ENCODE assay signal across 10 cellular contexts in the genomic region with DNA sequence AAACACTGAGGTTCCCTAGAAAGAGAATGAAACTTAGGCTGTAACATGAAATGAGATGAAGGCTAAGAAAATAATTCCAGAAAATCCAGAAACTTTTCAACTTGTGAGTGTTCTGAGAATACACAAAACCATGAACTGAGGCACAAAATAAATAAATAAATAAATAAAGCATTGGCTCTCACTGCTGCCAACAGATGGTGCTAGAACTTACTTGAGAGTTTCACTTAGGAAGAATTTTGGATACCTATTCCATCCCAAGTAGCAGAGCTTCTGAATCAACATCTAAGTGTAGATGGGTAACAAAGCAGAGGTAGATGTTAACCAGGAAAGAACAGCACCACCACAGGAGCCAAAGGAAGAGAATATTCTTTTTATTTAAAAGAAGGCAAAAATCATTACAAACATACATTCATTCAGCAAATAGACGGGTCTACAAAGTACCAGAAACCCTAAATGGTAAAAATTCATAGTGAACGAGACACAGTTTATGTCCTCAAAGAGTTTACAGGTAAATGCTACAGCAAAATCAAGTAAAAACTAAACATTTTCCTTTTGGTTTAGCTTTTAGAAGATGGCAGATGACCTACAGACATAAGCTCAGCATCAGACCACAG. TPM values are rescaled to one million over a fixed set of nuclear protein-coding genes. Genes with fewer than 3 reads are reported as not detected.
DNase-seq lines count a peak whose midpoint lies in the region; ATAC-seq, FAIRE-seq and TF ChIP-seq lines count a peak whose summit lies in the region.
"Had no signal": no experiment of that assay in that cellular context is flagged by ENCODE, and none has a peak within 500 bp of the region (broad histone marks: within the 10 kb centered on the region; RNA-seq: fewer than 3 reads in every experiment).

No MANE protein-coding gene starts in this region.

- H3K4me3 Mint-ChIP-seq in mesothelial cell of epicardium = no peak overlapping the region
- H3K4me3 Mint-ChIP-seq: T-helper 1 cell treated with Interleukin-12 subunit alpha and Interleukin-12 subunit beta and Interleukin-4 antibody, amounts not matched to agents 30 μg/mL and 1 μg/mL, for 36 hours had no signal

- POLR2A ChIA-PET in GM12878 (lab: Charles Lee) = interaction anchor here (1.0 to 3.9 kb wide), 9 partner anchors 9 to 86 kb away, joined by 3 to 48 read pairs (median 6); partner anchors contain the start of gene EPS8

- peak; percentile 37; the same call in 1 of the 2 replicates for TF ChIP-seq RAD21 in GM12878 (IDR thresholded peaks at IDR 0.05; ENCODE audit: insufficient read depth, low read depth, low read length)

- H3K79me2 ChIP-seq in Karpas-422 (ENCODE audit: low read length) (no peaks in the 10 kb centered on the region), GM12878 (ENCODE audit: control insufficient read depth, insufficient read depth, low read length) (no peaks in the 10 kb centered on the region)

- no peaks in the 10 kb centered on the region for H3K4me1 ChIP-seq in Karpas-422 (ENCODE audit: low read length)
- no peaks in the 10 kb centered on the region for H3K4me1 ChIP-seq in GM12878 (ENCODE audit: control insufficient read depth, insufficient read depth, low read length)

- no peaks in the 10 kb centered on the region for H3K36me3 Mint-ChIP-seq in mesothelial cell of epicardium

- TF ChIP-seq CTCF in D721Med (IDR thresholded peaks at IDR 0.05; ENCODE audit: insufficient read depth, missing control alignments) (peak; percentile 47), GM12878 (IDR thresholded peaks at IDR 0.05 in 2 of 3, conservative IDR thresholded peaks at IDR 0.05 in 1 of 3; ENCODE audit: control insufficient read depth in 2 of 3, extremely low read depth in 1 of 3, insufficient read depth in 1 of 3, low read depth in 3 of 3, low read length in 3 of 3) (peak; percentile 22 to 39 (median 30); a peak in 4 of 6 replicates), mesothelial cell of epicardium (IDR thresholded peaks at IDR 0.05; ENCODE audit: unreplicated experiment) (peak; percentile 25)

- H3K4me3 ChIP-seq in Karpas-422 (ENCODE audit: low read length) = no peak overlapping the region
- H3K4me3 ChIP-seq in GM12878 = no peak overlapping the region

- H3K27me3 ChIP-seq in Karpas-422 (ENCODE audit: low read length) (no peaks in the 10 kb centered on the region), GM12878 (replicated peaks in 1 of 2; ENCODE audit: control insufficient read depth in 2 of 2, insufficient read depth in 2 of 2, low read length in 1 of 2) (no peaks in the 10 kb centered on the region)

- WGBS in GM12878 (ENCODE audit: insufficient coverage, insufficient replicate concordance, low lambda C conversion rate, missing lambda C conversion rate) = 60% methylated on average over 2 of the region's 2 CpGs

- peaks cover 30% of the 10 kb centered on the region for H3K4me1 Mint-ChIP-seq in mesothelial cell of epicardium

- TF ChIP-seq POLR2A in GM12878 (IDR thresholded peaks at IDR 0.05; ENCODE audit: low read depth, low read length) = no peak

- RAD21 ChIA-PET in GM12878 (lab: Charles Lee; ENCODE audit: unreplicated experiment) = interaction anchor here (0.6 to 4.3 kb wide), 21 partner anchors 9 to 240 kb away, joined by 3 to 53 read pairs (median 4); partner anchors contain the start of gene EPS8

- no peak overlapping the region for H3K27ac ChIP-seq in Karpas-422 (ENCODE audit: low read length)
- H3K27ac ChIP-seq in GM12878 (ENCODE audit: control insufficient read depth, insufficient read depth) = no peak overlapping the region

- CTCF ChIA-PET in GM12878 (lab: Yijun Ruan, JAX) = interaction anchor here (0.6 to 4.7 kb wide), 32 partner anchors 8 to 1639 kb away, joined by 3 to 61 read pairs (median 4); partner anchors contain the start of gene EPS8

- no peaks in the 10 kb centered on the region for H3K9me2 ChIP-seq in Karpas-422 (replicated peaks; ENCODE audit: insufficient read depth, low read length)

- H3K27ac Mint-ChIP-seq in mesothelial cell of epicardium = no peak overlapping the region
- H3K27ac Mint-ChIP-seq: T-helper 1 cell treated with Interleukin-12 subunit alpha and Interleukin-12 subunit beta and Interleukin-4 antibody, amounts not matched to agents 30 μg/mL and 1 μg/mL, for 36 hours had no signal

- intact Hi-C loops in GM12878 (cut with micrococcal nuclease; ENCODE audit: unreplicated experiment) = loop anchor here (2.0 to 5.0 kb wide), 4 partner anchors 16 to 180 kb away; partner anchors contain the start of gene EPS8

- no peak for TF ChIP-seq EP300 in GM12878 (IDR thresholded peaks at IDR 0.05; ENCODE audit: borderline replicate concordance in 1 of 2, control insufficient read depth in 1 of 2, low read depth in 2 of 2, low read length in 2 of 2)

- no peak for DNase-seq in D721Med (ENCODE audit: insufficient read length, low spot score)
- DNase-seq in Karpas-422 = no peak
- DNase-seq in GM12878 (ENCODE audit: low read depth, low spot score) = no peak
- DNase-seq in mesothelial cell of epicardium (ENCODE audit: low spot score in 2 of 2, unreplicated experiment in 2 of 2) = no peak
- DNase-seq in stimulated activated CD4-positive, alpha-beta T cell treated with anti-CD3 and anti-CD28 coated beads, Interleukin-4, amount 100 ng/mL, for 1 hour = no peak
- DNase-seq in NCI-H524 treated with DMSO at 0.1 percent for 48 hours (lab: John Stamatoyannopoulos, UW) = no peak
- no peak for DNase-seq in stimulated activated CD4-positive, alpha-beta T cell treated with anti-CD3 and anti-CD28 coated beads, Interleukin-2, amount 100 ng/mL, for 48 hours
- DNase-seq in NCI-H1417 treated with DMSO at 0.1 percent for 48 hours (lab: John Stamatoyannopoulos, UW) = no peak
- DNase-seq: H7 had no signal

- no peak overlapping the region for H3K4me2 ChIP-seq in Karpas-422 (ENCODE audit: low read depth, low read length, poor library complexity, severe bottlenecking)
- H3K4me2 ChIP-seq in GM12878 (ENCODE audit: control insufficient read depth, insufficient read depth) = no peak overlapping the region

- H3K36me3 ChIP-seq in Karpas-422 (ENCODE audit: insufficient read depth, low read length) (no peaks in the 10 kb centered on the region), GM12878 (ENCODE audit: control insufficient read depth in 2 of 2, insufficient read depth in 2 of 2, low read length in 1 of 2) (no peaks in the 10 kb centered on the region)

- SMC1A ChIA-PET in GM12878 (lab: Charles Lee; ENCODE audit: uncharacterized antibody, unreplicated experiment) = interaction anchor here (0.5 to 12.3 kb wide), 25 partner anchors 8 to 240 kb away, joined by 3 to 201 read pairs (median 5); partner anchors contain the start of gene EPS8

- no peaks in the 10 kb centered on the region for H3K9me3 Mint-ChIP-seq in mesothelial cell of epicardium
- H3K9me3 Mint-ChIP-seq: T-helper 1 cell treated with Interleukin-12 subunit alpha and Interleukin-12 subunit beta and Interleukin-4 antibody, amounts not matched to agents 30 μg/mL and 1 μg/mL, for 36 hours had no signal

- H4K20me1 ChIP-seq in Karpas-422 (ENCODE audit: insufficient read depth, low read depth, low read length) = no peaks in the 10 kb centered on the region
- no peaks in the 10 kb centered on the region for H4K20me1 ChIP-seq in GM12878 (ENCODE audit: control insufficient read depth, insufficient read depth)

- H2AFZ ChIP-seq in Karpas-422 (ENCODE audit: low read length) (0 out of 2 replicates have a peak overlapping the region, but pooled peaks have one; percentile 43), GM12878 (ENCODE audit: control insufficient read depth, low read depth, low read length) (no peak overlapping the region)

- FAIRE-seq in D721Med (lab: Jason Lieb, UNC) (no peak), GM12878 (lab: Jason Lieb, UNC) (no peak)

- H3K27me3 Mint-ChIP-seq in mesothelial cell of epicardium (ENCODE audit: low read depth) = no peaks in the 10 kb centered on the region

- no TSS peak for BruUV-seq in GM12878 (replicated peaks; lab: Mats Ljungman, UMichigan)

- ATAC-seq in GM12878 = peak; percentile 4

- H3K9ac ChIP-seq in Karpas-422 (ENCODE audit: low read length) (no peak overlapping the region), GM12878 (ENCODE audit: control insufficient read depth, insufficient read depth, low read length) (no peak overlapping the region)

- H3K9me3 ChIP-seq in Karpas-422 (ENCODE audit: low read length) (no peaks in the 10 kb centered on the region), GM12878 (replicated peaks; ENCODE audit: control insufficient read depth, insufficient read depth, low read length) (no peaks in the 10 kb centered on the region)

- in situ Hi-C loops in GM12878 (cut with MboI) = no loop called here

TF ChIP-seq in GM12878, 131 proteins besides CTCF, POLR2A, EP300 and RAD21 (continues in another document):
- TF ChIP-seq GABPA (IDR thresholded peaks at IDR 0.05; ENCODE audit: low read depth) = no peak
- no peak for TF ChIP-seq E2F4 (IDR thresholded peaks at IDR 0.05; ENCODE audit: low read depth, low read length)

RNA-seq across cellular contexts. Expression of gene EPS8, which starts 16.7 kb away (rescaled TPM):
- total RNA-seq in Karpas-422 (2014; rRNA removed; shearing (Covaris generic); ENCODE audit: low replicate concordance) = 0.04 TPM in 1 of 2 replicates, not detected in the other
- 263 and 269 TPM in 2 replicates for total RNA-seq in GM12878 (2013; cell fraction: nucleolus; rRNA removed)
- total RNA-seq in GM12878 (2014; rRNA removed) = 4.7 TPM in 2 replicates
- 3.4 and 4.7 TPM in 2 replicates for total RNA-seq in GM12878 (2014; rRNA removed; fragmentation: Illumina TruSeq; extraction: Trizol)
- 3.2 TPM in 2 replicates for total RNA-seq in GM12878 (2021)
- 1.1 TPM for polyA plus RNA-seq in GM12878 (2011; ENCODE audit: low read depth)
- 127 and 173 TPM in 2 replicates for polyA plus RNA-seq in GM12878 (2011; rRNA removed)
- polyA plus RNA-seq in GM12878 (2011; cell fraction: cytosol; rRNA removed) = 84.5 and 94.4 TPM in 2 replicates
- 107 and 156 TPM in 2 replicates for polyA plus RNA-seq in GM12878 (2011; cell fraction: nucleus; rRNA removed)
- polyA plus RNA-seq in GM12878 (2012) = 1.3 and 1.9 TPM in 2 replicates
- 3.1 and 3.8 TPM in 2 replicates for polyA plus RNA-seq in GM12878 (2014; fragmentation: Illumina TruSeq; extraction: Trizol)
- 1 to 10 TPM; 1.3 to 1.6 TPM for polyA plus RNA-seq in GM12878 (2014; fragmentation: Nextera tagmentation; extraction: Ambion mirVana)
- 3.3 and 3.4 TPM in 2 replicates for polyA plus RNA-seq in GM12878 (2014; rRNA removed)
- 1 to 10 TPM; 2.8 to 4.2 TPM for polyA plus RNA-seq in GM12878 (2016; fragmentation: Nextera tagmentation; extraction: Ambion mirVana)
- 188 and 261 TPM in 2 replicates for polyA minus RNA-seq in GM12878 (2011; rRNA and poly(A)+ RNA removed)
- polyA minus RNA-seq in GM12878 (2011; cell fraction: cytosol; rRNA and poly(A)+ RNA removed) = 42.4 and 55.6 TPM in 2 replicates
- polyA minus RNA-seq in GM12878 (2011; cell fraction: nucleus; rRNA and poly(A)+ RNA removed) = 108 and 162 TPM in 2 replicates
- 19.1 to 24.8 TPM (median 21.5 TPM) in 3 replicates for total RNA-seq in mesothelial cell of epicardium
